13 cellular contexts compared by ENCODE assay signal in the genomic region with DNA sequence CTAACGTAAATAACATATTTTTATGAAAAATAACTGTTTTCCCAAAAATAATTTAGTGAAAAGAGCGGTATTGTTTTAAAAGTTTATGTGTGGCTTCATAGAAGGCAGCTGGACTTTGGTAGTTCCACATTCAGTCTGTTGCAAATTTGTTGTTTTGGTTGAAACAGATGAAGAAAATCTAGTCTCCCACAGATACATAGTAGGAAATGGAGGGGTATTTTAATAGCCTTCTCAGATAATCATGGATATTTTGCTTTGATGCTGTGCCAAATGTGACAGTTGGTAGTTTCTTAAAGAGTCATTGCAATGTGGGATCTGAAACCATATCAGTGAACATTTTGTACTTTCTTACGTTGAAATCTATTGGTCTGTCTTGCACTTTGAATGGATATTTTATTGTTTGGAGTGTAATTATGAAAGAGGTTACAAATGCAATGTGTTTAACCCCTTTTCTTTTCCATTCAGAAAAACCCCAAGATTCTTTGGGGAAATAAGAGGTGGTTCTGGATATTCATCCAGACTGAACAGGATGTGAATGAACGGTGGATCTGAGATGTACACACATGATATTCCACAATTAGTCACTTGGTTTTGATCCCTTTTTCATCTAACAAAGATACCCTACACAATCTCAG. TPM values are rescaled to one million over a fixed set of nuclear protein-coding genes. Genes with fewer than 3 reads are reported as not detected.
DNase-seq lines count a peak whose midpoint lies in the region; ATAC-seq, FAIRE-seq and TF ChIP-seq lines count a peak whose summit lies in the region.
"Had no signal": no experiment of that assay in that cellular context is flagged by ENCODE, and none has a peak within 500 bp of the region (broad histone marks: within the 10 kb centered on the region; RNA-seq: fewer than 3 reads in every experiment).

No MANE protein-coding gene starts in this region.

- H3K4me3 ChIP-seq in ACC112 (ENCODE audit: low read depth, low read length) (peak overlapping the region; percentile 23; the same call in 1 of the 2 replicates), IMR-90 (ENCODE audit: insufficient read depth, low read depth, low read length) (no peak overlapping the region), OCI-LY7 (ENCODE audit: low read depth, low read length, poor library complexity, severe bottlenecking) (no peak overlapping the region), vagina (no peak overlapping the region)

- peak overlapping the region; percentile 76 for H3K27ac ChIP-seq in ACC112 (ENCODE audit: low read depth, low read length)
- no peak overlapping the region for H3K27ac ChIP-seq in IMR-90 (ENCODE audit: insufficient read depth, low read length)
- H3K27ac ChIP-seq in OCI-LY7 (ENCODE audit: low read depth, low read length, poor library complexity, severe bottlenecking) = no peak overlapping the region
- no peak overlapping the region for H3K27ac ChIP-seq in vagina

- no peak overlapping the region for H4K91ac ChIP-seq in IMR-90 (ENCODE audit: insufficient read depth, low read depth, low read length)

- no peaks in the 10 kb centered on the region; a peak in 2 of 4 replicates for H3K79me1 ChIP-seq in IMR-90 (ENCODE audit: low read depth in 1 of 2, low read length in 2 of 2)

- no peak overlapping the region for H3K14ac ChIP-seq in IMR-90 (replicated peaks; ENCODE audit: low read depth, low read length)

- no peaks in the 10 kb centered on the region for H3K9me3 Mint-ChIP-seq in activated CD4-positive, alpha-beta memory T cell treated with anti-CD3 and anti-CD28 coated beads for 36 hours

- H3K36me3 Mint-ChIP-seq in activated CD4-positive, alpha-beta memory T cell treated with anti-CD3 and anti-CD28 coated beads for 36 hours = no peaks in the 10 kb centered on the region

- H4K5ac ChIP-seq in IMR-90 (ENCODE audit: low read depth, low read length) = no peak overlapping the region

- H3K9me3 ChIP-seq in IMR-90 (ENCODE audit: control insufficient read depth, insufficient read depth, low read length) (no peaks in the 10 kb centered on the region), OCI-LY7 (ENCODE audit: low read length) (no peaks in the 10 kb centered on the region), vagina (no peaks in the 10 kb centered on the region)

- peaks cover 59% of the 10 kb centered on the region for H3K4me1 Mint-ChIP-seq in activated CD4-positive, alpha-beta memory T cell treated with anti-CD3 and anti-CD28 coated beads for 36 hours (ENCODE audit: low read depth)

- POLR2A ChIA-PET in IMR-90 (lab: Charles Lee; ENCODE audit: unreplicated experiment) = no interaction called here
- POLR2A ChIA-PET in activated CD4-positive, alpha-beta memory T cell treated with anti-CD3 and anti-CD28 coated beads for 36 hours (lab: Charles Lee) = interaction anchor here (0.9 to 1.6 kb wide), 2 partner anchors 10 to 49 kb away, joined by 3 to 7 read pairs; partner anchors contain the start of gene ZNF365
- POLR2A ChIA-PET in OCI-LY7 (lab: Charles Lee) = interaction anchor here (1.1 kb wide), 1 partner anchor 97 kb away, joined by 3 read pairs; no protein-coding TSS in a partner anchor

- in situ Hi-C loops in IMR-90 (cut with MboI; ENCODE audit: low sequenced_read_pairs) = no loop called here

- H2BK20ac ChIP-seq in IMR-90 (ENCODE audit: low read depth, low read length) = peak overlapping the region; percentile 22; the same call in 1 of the 2 replicates

- peak overlapping the region; percentile 20 for H2BK5ac ChIP-seq in IMR-90 (ENCODE audit: low read depth, low read length, poor library complexity, severe bottlenecking)

- H3K4me2 ChIP-seq in IMR-90 (ENCODE audit: low read depth, low read length) = peak overlapping the region; percentile 39; the same call in 1 of the 2 replicates
- no peak overlapping the region for H3K4me2 ChIP-seq in OCI-LY7 (ENCODE audit: low read length)

- H3K23ac ChIP-seq in IMR-90 (ENCODE audit: low read depth, low read length) = no peak overlapping the region

- DNase-seq in IMR-90 (no peak), frontal cortex (ENCODE audit: low spot score in 2 of 2) (no peak), OCI-LY7 (ENCODE audit: low spot score) (no peak), vagina (ENCODE audit: extremely low spot score in 2 of 2) (no peak), medulla oblongata (ENCODE audit: extremely low spot score) (no peak)
- DNase-seq in activated CD4-positive, alpha-beta memory T cell treated with anti-CD3 and anti-CD28 coated beads for 36 hours = no peak
- DNase-seq: activated CD8-positive, alpha-beta memory T cell treated with anti-CD3 and anti-CD28 coated beads for 24 hours; amygdala; GDM1; NCI-H1436; NCI-H774 had no signal

- ATAC-seq in IMR-90 (ENCODE audit: low read depth) (peak; percentile 7; the same call in 1 of the 2 replicates), HG03025 (IDR thresholded peaks at IDR 0.05; ENCODE audit: low FRiP score, unreplicated experiment) (no peak)

- no peak overlapping the region for H3K4me3 Mint-ChIP-seq in activated CD4-positive, alpha-beta memory T cell treated with anti-CD3 and anti-CD28 coated beads for 36 hours

- peak; percentile 72 for FAIRE-seq in frontal cortex (lab: Jason Lieb, UNC)

- H4K20me1 ChIP-seq in IMR-90 (ENCODE audit: insufficient read depth, low read length) (no peaks in the 10 kb centered on the region), OCI-LY7 (ENCODE audit: insufficient read depth, low read length) (no peaks in the 10 kb centered on the region)

- dilution Hi-C loops in IMR-90 (cut with HindIII; ENCODE audit: low sequenced_read_pairs, unreplicated experiment) = no loop called here

- H3K36me3 ChIP-seq in ACC112 (ENCODE audit: insufficient read depth, low read length) (no peaks in the 10 kb centered on the region), IMR-90 (ENCODE audit: control insufficient read depth, insufficient read depth, low read length) (no peaks in the 10 kb centered on the region), OCI-LY7 (ENCODE audit: insufficient read depth, low read length) (no peaks in the 10 kb centered on the region), vagina (no peaks in the 10 kb centered on the region)

- H2BK15ac ChIP-seq in IMR-90 (ENCODE audit: low read depth, low read length) = no peak overlapping the region

- TF ChIP-seq POLR2A in IMR-90 (IDR thresholded peaks at IDR 0.05; ENCODE audit: low read depth, low read length) = no peak
- no peak for TF ChIP-seq POLR2A in vagina (IDR thresholded peaks at IDR 0.05)

- H3K27ac Mint-ChIP-seq in activated CD4-positive, alpha-beta memory T cell treated with anti-CD3 and anti-CD28 coated beads for 36 hours = peak overlapping the region; percentile 48

- TF ChIP-seq RAD21 in IMR-90 (IDR thresholded peaks at IDR 0.05; ENCODE audit: low read length) = no peak

- CTCF ChIA-PET in IMR-90 (lab: Yijun Ruan, JAX) (no interaction called here), OCI-LY7 (lab: Charles Lee; ENCODE audit: unreplicated experiment) (no interaction called here)
- CTCF ChIA-PET in activated CD4-positive, alpha-beta memory T cell treated with anti-CD3 and anti-CD28 coated beads for 36 hours (lab: Charles Lee) = interaction anchor here (1.0 kb wide), 1 partner anchor 141 kb away, joined by 4 read pairs; no protein-coding TSS in a partner anchor

- no TSS peak for BruUV-seq in IMR-90 (replicated peaks; lab: Mats Ljungman, UMichigan)
- BruUV-seq in OCI-LY7 (replicated peaks; lab: Mats Ljungman, UMichigan) = no TSS peak

- H3K9me1 ChIP-seq in IMR-90 (ENCODE audit: insufficient read depth, low read length) = no peaks in the 10 kb centered on the region

- H3K4me1 ChIP-seq in ACC112 (ENCODE audit: control insufficient read depth, insufficient read depth, low read length, unreplicated experiment) (peaks cover 49% of the 10 kb centered on the region), IMR-90 (ENCODE audit: control insufficient read depth, insufficient read depth, low read length) (peaks cover 4% of the 10 kb centered on the region), OCI-LY7 (ENCODE audit: insufficient read depth, low read length, poor library complexity, severe bottlenecking) (no peaks in the 10 kb centered on the region), vagina (no peaks in the 10 kb centered on the region)

- no peak overlapping the region for H4K8ac ChIP-seq in IMR-90 (ENCODE audit: low read depth in 2 of 2, low read length in 2 of 2)

- no peak overlapping the region for H3K4ac ChIP-seq in IMR-90 (ENCODE audit: low read depth, low read length)

- no peak overlapping the region for H2AK9ac ChIP-seq in IMR-90 (replicated peaks; ENCODE audit: low read depth, low read length, poor library complexity)

- no peak overlapping the region for H3K9ac ChIP-seq in IMR-90 (ENCODE audit: low read depth, low read length)

- H3K27me3 ChIP-seq in ACC112 (ENCODE audit: insufficient read depth, low read length) = no peaks in the 10 kb centered on the region
- H3K27me3 ChIP-seq in IMR-90 (ENCODE audit: control insufficient read depth, insufficient read depth, low read length) = no peaks in the 10 kb centered on the region
- no peaks in the 10 kb centered on the region for H3K27me3 ChIP-seq in vagina

- no peak overlapping the region; the same call in 1 of the 2 replicates for H3K18ac ChIP-seq in IMR-90 (ENCODE audit: low read depth, low read length)

- H2AFZ ChIP-seq in ACC112 (ENCODE audit: low read length, unreplicated experiment) (no peak overlapping the region), IMR-90 (replicated peaks; ENCODE audit: low read length, poor library complexity) (no peak overlapping the region), OCI-LY7 (ENCODE audit: low read length) (no peak overlapping the region)

- no peaks in the 10 kb centered on the region for H3K79me2 ChIP-seq in ACC112 (ENCODE audit: control insufficient read depth, insufficient read depth, low read length, unreplicated experiment)
- H3K79me2 ChIP-seq in OCI-LY7 (ENCODE audit: insufficient read depth, low read depth, low read length) = no peaks in the 10 kb centered on the region

- no peaks in the 10 kb centered on the region for H3K9me2 ChIP-seq in OCI-LY7 (ENCODE audit: insufficient read depth, low read length)

- intact Hi-C loops in IMR-90 (cut with micrococcal nuclease) (loop anchor here (2.0 kb wide), 1 partner anchor 120 kb away; no protein-coding TSS in a partner anchor), OCI-LY7 (cut with micrococcal nuclease; ENCODE audit: unreplicated experiment) (no loop called here), vagina (cut with DNase I) (no loop called here)
- intact Hi-C loops in activated CD4-positive, alpha-beta memory T cell treated with anti-CD3 and anti-CD28 coated beads for 36 hours (cut with micrococcal nuclease) = loop anchor here (1.0 to 5.0 kb wide), 10 partner anchors 42 to 883 kb away; no protein-coding TSS in a partner anchor

- TF ChIP-seq CTCF in IMR-90 (conservative IDR thresholded peaks at IDR 0.05; ENCODE audit: low read depth, low read length) = no peak
- TF ChIP-seq CTCF in OCI-LY7 (conservative IDR thresholded peaks at IDR 0.05; ENCODE audit: low read length) = no peak
- TF ChIP-seq CTCF in vagina (IDR thresholded peaks at IDR 0.05) = no peak

- H2AK5ac ChIP-seq in IMR-90 (ENCODE audit: low read depth, low read length) = no peak overlapping the region

- H3K27me3 Mint-ChIP-seq in activated CD4-positive, alpha-beta memory T cell treated with anti-CD3 and anti-CD28 coated beads for 36 hours = no peaks in the 10 kb centered on the region

- H2BK120ac ChIP-seq in IMR-90 (ENCODE audit: low read depth, low read length) = no peak overlapping the region

- no CpG with 5 or more reads among the region's 4 CpGs for WGBS in IMR-90 (ENCODE audit: extremely low coverage in 2 of 2, insufficient read length in 1 of 2), 2 experiments

- H3K56ac ChIP-seq in IMR-90 (ENCODE audit: extremely low read depth, insufficient read depth, low read length) = no peak overlapping the region; the same call in 1 of the 2 replicates

RNA-seq across cellular contexts. Expression of gene ZNF365, which starts 10.4 kb away (rescaled TPM):
- 2.5 and 3.2 TPM in 2 replicates for total RNA-seq in IMR-90 (2012; rRNA removed)
- polyA plus RNA-seq in IMR-90 (2012; rRNA removed) = 1.0 and 1.2 TPM in 2 replicates
- polyA plus RNA-seq in IMR-90 (2012; cell fraction: cytosol; rRNA removed) = 0.46 and 0.80 TPM in 2 replicates
- 0.41 and 1.0 TPM in 2 replicates for polyA plus RNA-seq in IMR-90 (2012; cell fraction: nucleus; rRNA removed; ENCODE audit: low replicate concordance)
- total RNA-seq in activated CD4-positive, alpha-beta memory T cell treated with anti-CD3 and anti-CD28 coated beads for 36 hours = 1 to 10 TPM; 1.2 to 1.4 TPM
- 22.0 TPM for total RNA-seq in frontal cortex
- total RNA-seq in OCI-LY7 (2014; rRNA removed; shearing (Covaris generic)) = not detected in 2 replicates
- not detected in 2 replicates for total RNA-seq in OCI-LY7 (2022)
- 0.74 TPM for total RNA-seq in vagina

Comparison
In these comparisons a context has a peak if more than half of its experiments do, and no peak if none do; other contexts are left out.
1. intact Hi-C loops: an anchor here in IMR-90 (2.0 kb wide) and activated CD4-positive, alpha-beta memory T cell treated with anti-CD3 and anti-CD28 coated beads for 36 hours (1.0 to 5.0 kb wide); none called in OCI-LY7 and vagina.